1 cellular context compared by ENCODE assay signal in the genomic region with DNA sequence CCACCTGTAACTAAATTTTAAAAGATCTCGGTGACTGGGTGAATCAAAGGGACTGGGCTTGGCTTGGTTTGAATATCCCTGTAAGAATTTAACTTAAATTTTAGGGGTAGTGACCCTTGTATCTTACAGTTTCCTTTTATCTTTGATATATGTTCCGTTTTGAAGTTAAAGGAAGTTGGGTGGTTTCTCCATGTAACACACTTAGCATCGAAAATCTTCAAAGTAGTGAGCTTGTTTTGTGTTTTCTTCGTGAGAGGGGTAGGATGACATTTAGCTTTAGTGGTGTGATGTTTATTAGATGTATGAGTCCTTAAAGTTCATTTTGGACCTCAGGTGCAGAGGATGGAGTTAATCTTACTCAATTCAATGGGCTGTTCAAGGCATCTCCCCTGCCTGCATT.
TF ChIP-seq lines count a peak whose summit lies in the region.

No MANE protein-coding gene starts in this region.

TF ChIP-seq in HCT116, 20 proteins besides CTCF, POLR2A, EP300 and RAD21 (continued from another document):
- TF ChIP-seq, protein P1, sequence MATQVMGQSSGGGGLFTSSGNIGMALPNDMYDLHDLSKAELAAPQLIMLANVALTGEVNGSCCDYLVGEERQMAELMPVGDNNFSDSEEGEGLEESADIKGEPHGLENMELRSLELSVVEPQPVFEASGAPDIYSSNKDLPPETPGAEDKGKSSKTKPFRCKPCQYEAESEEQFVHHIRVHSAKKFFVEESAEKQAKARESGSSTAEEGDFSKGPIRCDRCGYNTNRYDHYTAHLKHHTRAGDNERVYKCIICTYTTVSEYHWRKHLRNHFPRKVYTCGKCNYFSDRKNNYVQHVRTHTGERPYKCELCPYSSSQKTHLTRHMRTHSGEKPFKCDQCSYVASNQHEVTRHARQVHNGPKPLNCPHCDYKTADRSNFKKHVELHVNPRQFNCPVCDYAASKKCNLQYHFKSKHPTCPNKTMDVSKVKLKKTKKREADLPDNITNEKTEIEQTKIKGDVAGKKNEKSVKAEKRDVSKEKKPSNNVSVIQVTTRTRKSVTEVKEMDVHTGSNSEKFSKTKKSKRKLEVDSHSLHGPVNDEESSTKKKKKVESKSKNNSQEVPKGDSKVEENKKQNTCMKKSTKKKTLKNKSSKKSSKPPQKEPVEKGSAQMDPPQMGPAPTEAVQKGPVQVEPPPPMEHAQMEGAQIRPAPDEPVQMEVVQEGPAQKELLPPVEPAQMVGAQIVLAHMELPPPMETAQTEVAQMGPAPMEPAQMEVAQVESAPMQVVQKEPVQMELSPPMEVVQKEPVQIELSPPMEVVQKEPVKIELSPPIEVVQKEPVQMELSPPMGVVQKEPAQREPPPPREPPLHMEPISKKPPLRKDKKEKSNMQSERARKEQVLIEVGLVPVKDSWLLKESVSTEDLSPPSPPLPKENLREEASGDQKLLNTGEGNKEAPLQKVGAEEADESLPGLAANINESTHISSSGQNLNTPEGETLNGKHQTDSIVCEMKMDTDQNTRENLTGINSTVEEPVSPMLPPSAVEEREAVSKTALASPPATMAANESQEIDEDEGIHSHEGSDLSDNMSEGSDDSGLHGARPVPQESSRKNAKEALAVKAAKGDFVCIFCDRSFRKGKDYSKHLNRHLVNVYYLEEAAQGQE (IDR thresholded peaks at IDR 0.05; ENCODE audit: low read depth): no peak
- TF ChIP-seq FOSL1 (IDR thresholded peaks at IDR 0.05; ENCODE audit: low read depth) (no peak), JUND (IDR thresholded peaks at IDR 0.05) (no peak), ZFX (IDR thresholded peaks at IDR 0.05) (no peak), POLR2AphosphoS5 (IDR thresholded peaks at IDR 0.05; ENCODE audit: low read depth, low read length) (no peak), EZH2 (IDR thresholded peaks at IDR 0.05) (no peak), CBX3 (IDR thresholded peaks at IDR 0.05; ENCODE audit: low read depth) (no peak), EZH2phosphoT487 (IDR thresholded peaks at IDR 0.05; ENCODE audit: borderline replicate concordance) (no peak)
- TF ChIP-seq, protein P2, sequence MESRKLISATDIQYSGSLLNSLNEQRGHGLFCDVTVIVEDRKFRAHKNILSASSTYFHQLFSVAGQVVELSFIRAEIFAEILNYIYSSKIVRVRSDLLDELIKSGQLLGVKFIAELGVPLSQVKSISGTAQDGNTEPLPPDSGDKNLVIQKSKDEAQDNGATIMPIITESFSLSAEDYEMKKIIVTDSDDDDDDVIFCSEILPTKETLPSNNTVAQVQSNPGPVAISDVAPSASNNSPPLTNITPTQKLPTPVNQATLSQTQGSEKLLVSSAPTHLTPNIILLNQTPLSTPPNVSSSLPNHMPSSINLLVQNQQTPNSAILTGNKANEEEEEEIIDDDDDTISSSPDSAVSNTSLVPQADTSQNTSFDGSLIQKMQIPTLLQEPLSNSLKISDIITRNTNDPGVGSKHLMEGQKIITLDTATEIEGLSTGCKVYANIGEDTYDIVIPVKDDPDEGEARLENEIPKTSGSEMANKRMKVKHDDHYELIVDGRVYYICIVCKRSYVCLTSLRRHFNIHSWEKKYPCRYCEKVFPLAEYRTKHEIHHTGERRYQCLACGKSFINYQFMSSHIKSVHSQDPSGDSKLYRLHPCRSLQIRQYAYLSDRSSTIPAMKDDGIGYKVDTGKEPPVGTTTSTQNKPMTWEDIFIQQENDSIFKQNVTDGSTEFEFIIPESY (IDR thresholded peaks at IDR 0.05; ENCODE audit: extremely low read depth, insufficient replicate concordance, low read length): no peak
